ENCODE assay signal across 15 cellular contexts in genomic region chr11:46039990-46040389, GRCh38.
A peak's percentile ranks its signal among the peaks of the same experiment; 100 is the strongest.
DNase-seq lines count a peak whose midpoint lies in the region; ATAC-seq and TF ChIP-seq lines count a peak whose summit lies in the region.
"Had no signal": no experiment of that assay in that cellular context is flagged by ENCODE, and none has a peak within 500 bp of the region (broad histone marks: within the 10 kb centered on the region; RNA-seq: fewer than 3 reads in every experiment).

No MANE protein-coding gene starts in this region.

- DNase-seq in EL = peak; percentile 13
- no peak for DNase-seq in T-helper 17 cell
- DNase-seq in fibroblast of peridontal ligament (ENCODE audit: extremely low read depth) = peak; percentile 87
- peak; percentile 67 for DNase-seq in renal cortical epithelial cell (ENCODE audit: low read depth)
- no peak for DNase-seq in HEK293T (ENCODE audit: extremely low spot score)
- no peak for DNase-seq in NOMO-1 treated with dmso at 0.1 percent for 144 hours (lab: John Stamatoyannopoulos, UW; ENCODE audit: unreplicated experiment)
- DNase-seq: activated naive CD4-positive, alpha-beta T cell treated with Interleukin-2 at 50 U/mL for 16 hours; HCEC 1CT; head of caudate nucleus; NCI-H187 treated with DMSO at 0.1 percent for 48 hours; NCI-H524 treated with DMSO at 0.1 percent for 48 hours; ovary; stimulated activated naive CD8-positive, alpha-beta T cell treated with anti-CD3 and anti-CD28 coated beads, Interleukin-15, amount 100 ng/mL, for 72 hours had no signal

- CTCF ChIA-PET in HEK293T (lab: Yijun Ruan, JAX) = no interaction called here

- peak overlapping the region; percentile 2 for H3K4me3 Mint-ChIP-seq in T-helper 17 cell
- H3K4me3 Mint-ChIP-seq: stimulated activated naive CD8-positive, alpha-beta T cell treated with anti-CD3 and anti-CD28 coated beads, Interleukin-15, amount 100 ng/mL, for 72 hours had no signal

- POLR2A ChIA-PET in HEK293T (lab: Yijun Ruan, JAX) = interaction anchor here (0.5 to 0.6 kb wide), 2 partner anchors 200 to 203 kb away, joined by 3 read pairs; no protein-coding TSS in a partner anchor

- ATAC-seq in T-helper 17 cell = no peak
- no peak for ATAC-seq in GM18511 (IDR thresholded peaks at IDR 0.05; ENCODE audit: unreplicated experiment)
- ATAC-seq: stimulated activated naive CD8-positive, alpha-beta T cell treated with anti-CD3 and anti-CD28 coated beads, Interleukin-15, amount 100 ng/mL, for 72 hours had no signal

- H3K27me3 Mint-ChIP-seq in T-helper 17 cell = no peaks in the 10 kb centered on the region
- H3K27me3 Mint-ChIP-seq: CD4-positive, alpha-beta memory T cell; stimulated activated naive CD8-positive, alpha-beta T cell treated with anti-CD3 and anti-CD28 coated beads, Interleukin-15, amount 100 ng/mL, for 72 hours had no signal

- H3K4me1 Mint-ChIP-seq in T-helper 17 cell = peaks cover 38% of the 10 kb centered on the region

- peaks cover 5% of the 10 kb centered on the region for H3K36me3 Mint-ChIP-seq in T-helper 17 cell (ENCODE audit: low read depth)

- H3K27ac Mint-ChIP-seq in T-helper 17 cell = peak overlapping the region; percentile 79
- H3K27ac Mint-ChIP-seq: stimulated activated naive CD8-positive, alpha-beta T cell treated with anti-CD3 and anti-CD28 coated beads, Interleukin-15, amount 100 ng/mL, for 72 hours had no signal

- no peaks in the 10 kb centered on the region for H3K9me3 ChIP-seq in T-helper 17 cell (ENCODE audit: control insufficient read depth, low read length, poor library complexity, severe bottlenecking)
- H3K9me3 ChIP-seq: ovary had no signal

TF ChIP-seq in HEK293T, 16 proteins besides CTCF, POLR2A, EP300 and RAD21:
- no peak for TF ChIP-seq LEF1 (IDR thresholded peaks at IDR 0.05; ENCODE audit: borderline replicate concordance)
- TF ChIP-seq BHLHE40 (IDR thresholded peaks at IDR 0.05; ENCODE audit: borderline replicate concordance) = no peak
- TF ChIP-seq ZNF384 (IDR thresholded peaks at IDR 0.05) = no peak
- TF ChIP-seq FOXM1 (IDR thresholded peaks at IDR 0.05; ENCODE audit: borderline replicate concordance) = no peak
- no peak for TF ChIP-seq ARNT (IDR thresholded peaks at IDR 0.05)
- no peak for TF ChIP-seq SP1 (IDR thresholded peaks at IDR 0.05)
- TF ChIP-seq FOXA1 (IDR thresholded peaks at IDR 0.05) = no peak

Comparison
In these comparisons a context has a peak if more than half of its experiments do, and no peak if none do; other contexts are left out.
1. DNase-seq: peak in EL (single experiment), fibroblast of peridontal ligament (single experiment) and renal cortical epithelial cell (single experiment); none in T-helper 17 cell (0 of 3), HEK293T (single experiment) and NOMO-1 treated with dmso at 0.1 percent for 144 hours (single experiment).